Comparison of ENCODE assay signal across 1 cellular context in genomic region chr18:8844721-8845148, GRCh38.
TF ChIP-seq lines count a peak whose summit lies in the region.

No MANE protein-coding gene starts in this region.

TF ChIP-seq in H1, 55 proteins besides CTCF, POLR2A, EP300 and RAD21:
- TF ChIP-seq CHD7 (IDR thresholded peaks at IDR 0.05; ENCODE audit: insufficient replicate concordance, low read length): no peak
- no peak for TF ChIP-seq TBP (IDR thresholded peaks at IDR 0.05; ENCODE audit: low read depth, low read length)
- no peak for TF ChIP-seq SUZ12 (IDR thresholded peaks at IDR 0.05; ENCODE audit: low read length)
